Comparison of ENCODE assay signal across 18 cellular contexts in genomic region chr4:100257567-100257966, GRCh38.
DNase-seq lines count a peak whose midpoint lies in the region; ATAC-seq and TF ChIP-seq lines count a peak whose summit lies in the region.
"Had no signal": no experiment of that assay in that cellular context is flagged by ENCODE, and none has a peak within 500 bp of the region (broad histone marks: within the 10 kb centered on the region; RNA-seq: fewer than 3 reads in every experiment).

No MANE protein-coding gene starts in this region.

- no peak for TF ChIP-seq CTCF in DND-41 (IDR thresholded peaks at IDR 0.05; ENCODE audit: borderline replicate concordance, extremely low read depth, low read length, poor library complexity, severe bottlenecking)
- TF ChIP-seq CTCF in GM10266 (IDR thresholded peaks at IDR 0.05; ENCODE audit: control insufficient read depth, insufficient read depth, low read depth, missing control alignments), result no peak

- peak overlapping the region; percentile 63; the same call in 1 of the 2 replicates for H2AFZ ChIP-seq in DND-41 (ENCODE audit: low read depth, low read length)

- peaks cover 13% of the 10 kb centered on the region for H3K4me1 ChIP-seq in DND-41 (ENCODE audit: insufficient read depth, low read length)
- H3K4me1 ChIP-seq: thyroid gland had no signal

- no peaks in the 10 kb centered on the region for H3K9me3 ChIP-seq in DND-41 (ENCODE audit: insufficient read depth, low read length, severe bottlenecking)
- H3K9me3 ChIP-seq: thyroid gland had no signal

- no peak overlapping the region for H3K27ac ChIP-seq in DND-41 (ENCODE audit: low read length)
- H3K27ac ChIP-seq: thyroid gland had no signal

- H4K20me1 ChIP-seq in DND-41 (ENCODE audit: insufficient read depth, low read length), result no peaks in the 10 kb centered on the region

- ATAC-seq in DND-41 (ENCODE audit: insufficient read depth, low read depth), result peak; percentile 89
- no peak for ATAC-seq in HG02884 (IDR thresholded peaks at IDR 0.05; ENCODE audit: unreplicated experiment)
- ATAC-seq: GM12878, SK-N-SH treated with all-trans-retinoic acid at 6 μM for 48 hours had no signal

- no peaks in the 10 kb centered on the region for H3K27me3 ChIP-seq in DND-41 (ENCODE audit: insufficient read depth, low read length, poor library complexity)
- H3K27me3 ChIP-seq: thyroid gland had no signal

- H3K4me3 ChIP-seq in DND-41 (ENCODE audit: low read depth in 1 of 2, low read length in 2 of 2), result no peak overlapping the region
- H3K4me3 ChIP-seq: GM12878, thyroid gland had no signal

- H3K79me2 ChIP-seq in DND-41 (ENCODE audit: insufficient read depth, low read length), result no peaks in the 10 kb centered on the region

- H3K36me3 ChIP-seq in DND-41 (ENCODE audit: insufficient read depth, low read length), result no peaks in the 10 kb centered on the region
- H3K36me3 ChIP-seq: thyroid gland had no signal

- peak; percentile 50 for DNase-seq in DND-41
- peak; percentile 50 for DNase-seq in LoVo (ENCODE audit: low spot score)
- DNase-seq in SKM-1 (lab: John Stamatoyannopoulos, UW; ENCODE audit: unreplicated experiment), result peak; percentile 98
- peak; percentile 13 for DNase-seq in iPS-NIHi11 (ENCODE audit: low spot score)
- DNase-seq in GM10266 (ENCODE audit: extremely low spot score), result no peak
- DNase-seq in NCI-H82 treated with DMSO at 0.1 percent for 48 hours (lab: John Stamatoyannopoulos, UW; ENCODE audit: unreplicated experiment), result no peak
- no peak for DNase-seq in Ammon's horn (ENCODE audit: low spot score)
- DNase-seq: activated CD4-positive, CD25-positive, alpha-beta regulatory T cell treated with anti-CD3 and anti-CD28 coated beads, Interleukin-2, amount 50 U/mL, for 72 hours; activated naive CD8-positive, alpha-beta T cell treated with anti-CD3 and anti-CD28 coated beads, Interleukin-2, amount 10 ng/mL, durations not matched to agents 7 days and 5 days; activated T-cell treated with anti-CD3 and anti-CD28 coated beads for 4 hours; kidney glomerular epithelial cell; NCI-H1930; NCI-H82; stimulated activated CD4-positive, alpha-beta T cell treated with anti-CD3 and anti-CD28 coated beads, Interleukin-15, amount 100 ng/mL, for 24 hours; thyroid gland had no signal

- no peak overlapping the region for H3K4me2 ChIP-seq in DND-41 (ENCODE audit: insufficient read depth, low read length)

- no peak overlapping the region for H3K9ac ChIP-seq in DND-41 (ENCODE audit: low read depth, low read length)

Comparison
In these comparisons a context has a peak if more than half of its experiments do, and no peak if none do; other contexts are left out.
1. DNase-seq: peak in DND-41 (single experiment), LoVo (single experiment), SKM-1 (single experiment) and iPS-NIHi11 (single experiment); none in GM10266 (single experiment), NCI-H82 treated with DMSO at 0.1 percent for 48 hours (single experiment) and Ammon's horn (single experiment).